1 cellular context compared by ENCODE assay signal in the genomic region with DNA sequence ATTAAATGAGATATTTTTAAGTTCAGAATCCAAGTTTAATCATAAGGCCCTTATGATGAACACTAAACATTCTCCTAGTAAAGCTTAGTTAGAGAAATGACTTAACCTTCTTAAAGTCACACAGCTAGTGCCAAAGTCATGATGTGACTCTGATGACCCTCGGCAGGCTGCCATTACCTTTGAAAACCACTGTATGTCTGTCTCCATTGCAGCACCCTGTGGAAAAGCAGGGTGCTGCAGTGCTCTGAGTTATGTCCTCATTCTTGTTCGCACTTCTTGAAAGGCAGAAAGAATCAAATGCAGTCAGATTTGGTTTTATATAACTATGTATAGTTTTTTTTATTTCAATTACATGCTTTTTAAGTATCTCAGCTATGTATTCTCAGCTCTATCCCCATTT.
TF ChIP-seq lines count a peak whose summit lies in the region.

No MANE protein-coding gene starts in this region.

TF ChIP-seq in K562, 482 proteins besides CTCF, POLR2A, EP300 and RAD21 (continued from another document):
- TF ChIP-seq, protein P1, sequence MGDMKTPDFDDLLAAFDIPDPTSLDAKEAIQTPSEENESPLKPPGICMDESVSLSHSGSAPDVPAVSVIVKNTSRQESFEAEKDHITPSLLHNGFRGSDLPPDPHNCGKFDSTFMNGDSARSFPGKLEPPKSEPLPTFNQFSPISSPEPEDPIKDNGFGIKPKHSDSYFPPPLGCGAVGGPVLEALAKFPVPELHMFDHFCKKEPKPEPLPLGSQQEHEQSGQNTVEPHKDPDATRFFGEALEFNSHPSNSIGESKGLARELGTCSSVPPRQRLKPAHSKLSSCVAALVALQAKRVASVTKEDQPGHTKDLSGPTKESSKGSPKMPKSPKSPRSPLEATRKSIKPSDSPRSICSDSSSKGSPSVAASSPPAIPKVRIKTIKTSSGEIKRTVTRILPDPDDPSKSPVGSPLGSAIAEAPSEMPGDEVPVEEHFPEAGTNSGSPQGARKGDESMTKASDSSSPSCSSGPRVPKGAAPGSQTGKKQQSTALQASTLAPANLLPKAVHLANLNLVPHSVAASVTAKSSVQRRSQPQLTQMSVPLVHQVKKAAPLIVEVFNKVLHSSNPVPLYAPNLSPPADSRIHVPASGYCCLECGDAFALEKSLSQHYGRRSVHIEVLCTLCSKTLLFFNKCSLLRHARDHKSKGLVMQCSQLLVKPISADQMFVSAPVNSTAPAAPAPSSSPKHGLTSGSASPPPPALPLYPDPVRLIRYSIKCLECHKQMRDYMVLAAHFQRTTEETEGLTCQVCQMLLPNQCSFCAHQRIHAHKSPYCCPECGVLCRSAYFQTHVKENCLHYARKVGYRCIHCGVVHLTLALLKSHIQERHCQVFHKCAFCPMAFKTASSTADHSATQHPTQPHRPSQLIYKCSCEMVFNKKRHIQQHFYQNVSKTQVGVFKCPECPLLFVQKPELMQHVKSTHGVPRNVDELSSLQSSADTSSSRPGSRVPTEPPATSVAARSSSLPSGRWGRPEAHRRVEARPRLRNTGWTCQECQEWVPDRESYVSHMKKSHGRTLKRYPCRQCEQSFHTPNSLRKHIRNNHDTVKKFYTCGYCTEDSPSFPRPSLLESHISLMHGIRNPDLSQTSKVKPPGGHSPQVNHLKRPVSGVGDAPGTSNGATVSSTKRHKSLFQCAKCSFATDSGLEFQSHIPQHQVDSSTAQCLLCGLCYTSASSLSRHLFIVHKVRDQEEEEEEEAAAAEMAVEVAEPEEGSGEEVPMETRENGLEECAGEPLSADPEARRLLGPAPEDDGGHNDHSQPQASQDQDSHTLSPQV (IDR thresholded peaks at IDR 0.05): 0 out of 2 replicates have a peak, but pooled peaks have one; percentile 21
- no peak for TF ChIP-seq POU5F1 (IDR thresholded peaks at IDR 0.05; ENCODE audit: borderline replicate concordance, low read depth, low read length, partially characterized antibody)
- 0 out of 2 replicates have a peak, but pooled peaks have one; percentile 20 for TF ChIP-seq KLF16 (IDR thresholded peaks at IDR 0.05)
- TF ChIP-seq NFIC (IDR thresholded peaks at IDR 0.05): peak; percentile 11; the same call in 1 of the 2 replicates
- TF ChIP-seq JUN (IDR thresholded peaks at IDR 0.05; ENCODE audit: borderline replicate concordance, low read depth, low read length): no peak
- no peak for TF ChIP-seq JUN (CRISPR knock-in tag; IDR thresholded peaks at IDR 0.05; ENCODE audit: borderline replicate concordance)
- 0 out of 2 replicates have a peak, but pooled peaks have one; percentile 9 for TF ChIP-seq JUND (IDR thresholded peaks at IDR 0.05; ENCODE audit: borderline replicate concordance, low read depth, low read length)
- 0 out of 3 replicates have a peak, but pooled peaks have one; percentile 13 for TF ChIP-seq JUND (tag; IDR thresholded peaks at IDR 0.05; ENCODE audit: borderline replicate concordance, low read depth, low read length)
- TF ChIP-seq, protein P2, sequence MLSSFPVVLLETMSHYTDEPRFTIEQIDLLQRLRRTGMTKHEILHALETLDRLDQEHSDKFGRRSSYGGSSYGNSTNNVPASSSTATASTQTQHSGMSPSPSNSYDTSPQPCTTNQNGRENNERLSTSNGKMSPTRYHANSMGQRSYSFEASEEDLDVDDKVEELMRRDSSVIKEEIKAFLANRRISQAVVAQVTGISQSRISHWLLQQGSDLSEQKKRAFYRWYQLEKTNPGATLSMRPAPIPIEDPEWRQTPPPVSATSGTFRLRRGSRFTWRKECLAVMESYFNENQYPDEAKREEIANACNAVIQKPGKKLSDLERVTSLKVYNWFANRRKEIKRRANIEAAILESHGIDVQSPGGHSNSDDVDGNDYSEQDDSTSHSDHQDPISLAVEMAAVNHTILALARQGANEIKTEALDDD (IDR thresholded peaks at IDR 0.05): peak; percentile 80
- no peak for TF ChIP-seq ZNF12 (CRISPR knock-in tag; IDR thresholded peaks at IDR 0.05)
- peak; percentile 23; the same call in 1 of the 2 replicates for TF ChIP-seq ESRRA (IDR thresholded peaks at IDR 0.05; ENCODE audit: borderline replicate concordance, low read depth)
- 0 out of 2 replicates have a peak, but pooled peaks have one; percentile 24 for TF ChIP-seq HCFC1 (IDR thresholded peaks at IDR 0.05; ENCODE audit: low read depth, low read length)
TF ChIP-seq in K562: peak in this region for 10.
